In the genomic region with DNA sequence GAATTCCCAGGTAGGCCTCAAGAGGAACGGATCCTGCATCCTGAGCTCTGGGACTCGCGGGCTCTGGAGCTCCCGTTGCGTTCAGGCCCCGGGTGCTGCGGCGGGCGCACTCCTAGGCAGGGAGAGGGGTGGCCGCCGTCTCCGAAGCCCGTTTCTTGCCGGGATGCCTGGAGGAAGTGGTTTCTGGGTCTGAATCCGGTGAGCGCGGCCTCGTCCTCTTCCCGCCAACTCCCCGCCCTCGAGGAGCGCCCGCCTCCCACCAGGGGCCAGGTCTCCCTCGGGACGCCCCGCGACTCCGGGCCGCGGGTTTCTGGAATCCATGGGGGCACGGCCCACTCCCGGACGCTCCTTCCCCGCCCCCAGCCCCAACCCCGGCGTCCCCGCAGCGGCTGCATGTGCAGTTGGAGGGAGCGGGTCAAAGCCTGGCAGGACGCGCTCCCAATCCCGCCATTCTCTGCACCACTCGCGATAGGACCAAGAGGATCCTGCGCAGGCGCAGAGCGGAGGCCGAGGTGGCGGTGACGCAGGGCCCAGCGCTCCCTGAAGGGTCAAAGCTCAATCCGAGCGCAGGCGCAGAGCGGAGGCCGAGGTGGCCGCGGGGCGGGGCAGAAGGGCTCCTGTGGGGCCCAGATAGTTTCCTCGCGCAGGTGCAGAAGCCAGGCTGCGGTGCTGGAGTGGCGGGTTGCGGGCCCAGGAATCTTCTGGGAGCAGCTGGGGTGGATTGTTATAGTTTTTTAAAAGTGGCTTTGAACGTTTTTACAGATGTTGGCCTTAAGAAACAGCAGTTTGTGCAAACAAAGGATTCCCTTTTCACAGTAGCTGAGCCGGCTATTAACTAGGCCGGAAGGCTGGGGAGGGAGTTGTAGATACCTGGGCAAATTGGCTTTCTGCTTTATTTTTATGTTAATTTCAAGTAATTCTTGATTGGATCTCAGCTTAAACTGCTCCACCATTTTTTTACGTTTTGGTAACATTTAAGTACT, we compare ENCODE assay signal across 1 cellular context.
TF ChIP-seq lines count a peak whose summit lies in the region.

No MANE protein-coding gene starts in this region.

TF ChIP-seq in SK-N-SH, 30 proteins besides CTCF, POLR2A, EP300 and RAD21 (continued from another document):
- TF ChIP-seq, protein P1, sequence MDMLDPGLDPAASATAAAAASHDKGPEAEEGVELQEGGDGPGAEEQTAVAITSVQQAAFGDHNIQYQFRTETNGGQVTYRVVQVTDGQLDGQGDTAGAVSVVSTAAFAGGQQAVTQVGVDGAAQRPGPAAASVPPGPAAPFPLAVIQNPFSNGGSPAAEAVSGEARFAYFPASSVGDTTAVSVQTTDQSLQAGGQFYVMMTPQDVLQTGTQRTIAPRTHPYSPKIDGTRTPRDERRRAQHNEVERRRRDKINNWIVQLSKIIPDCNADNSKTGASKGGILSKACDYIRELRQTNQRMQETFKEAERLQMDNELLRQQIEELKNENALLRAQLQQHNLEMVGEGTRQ (IDR thresholded peaks at IDR 0.05; ENCODE audit: borderline replicate concordance, low read depth, low read length) = no peak
- no peak for TF ChIP-seq RCOR1 (IDR thresholded peaks at IDR 0.05; ENCODE audit: low read length)
- TF ChIP-seq, protein P2, sequence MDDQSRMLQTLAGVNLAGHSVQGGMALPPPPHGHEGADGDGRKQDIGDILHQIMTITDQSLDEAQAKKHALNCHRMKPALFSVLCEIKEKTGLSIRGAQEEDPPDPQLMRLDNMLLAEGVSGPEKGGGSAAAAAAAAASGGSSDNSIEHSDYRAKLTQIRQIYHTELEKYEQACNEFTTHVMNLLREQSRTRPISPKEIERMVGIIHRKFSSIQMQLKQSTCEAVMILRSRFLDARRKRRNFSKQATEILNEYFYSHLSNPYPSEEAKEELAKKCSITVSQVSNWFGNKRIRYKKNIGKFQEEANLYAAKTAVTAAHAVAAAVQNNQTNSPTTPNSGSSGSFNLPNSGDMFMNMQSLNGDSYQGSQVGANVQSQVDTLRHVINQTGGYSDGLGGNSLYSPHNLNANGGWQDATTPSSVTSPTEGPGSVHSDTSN (IDR thresholded peaks at IDR 0.05) = no peak
- TF ChIP-seq EZH2phosphoT487 (IDR thresholded peaks at IDR 0.05; ENCODE audit: borderline replicate concordance, low read depth) = no peak
